ENCODE assay signal across 11 cellular contexts in the genomic region with DNA sequence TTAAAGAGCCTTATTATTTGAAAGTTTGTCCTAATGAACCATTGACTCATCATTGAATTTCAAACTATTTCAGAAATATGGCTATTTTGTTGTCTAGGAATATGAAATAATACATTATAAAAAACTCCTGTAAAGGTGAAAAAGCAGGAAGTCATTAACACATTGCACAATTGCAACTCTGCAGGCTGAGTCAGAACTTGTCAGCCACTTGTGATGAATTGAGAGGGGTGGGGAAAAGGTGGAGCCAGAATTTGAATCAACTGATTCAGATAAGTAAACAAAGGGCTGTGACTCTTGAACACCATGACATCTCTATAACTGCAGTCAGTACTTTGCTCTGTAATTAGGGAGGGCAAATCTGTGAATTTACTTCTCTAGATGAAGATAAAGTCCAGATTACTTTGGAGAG. TPM values are rescaled to one million over a fixed set of nuclear protein-coding genes. Genes with fewer than 3 reads are reported as not detected.
A peak's percentile ranks its signal among the peaks of the same experiment; 100 is the strongest.
DNase-seq lines count a peak whose midpoint lies in the region; ATAC-seq, FAIRE-seq and TF ChIP-seq lines count a peak whose summit lies in the region.
"Had no signal": no experiment of that assay in that cellular context is flagged by ENCODE, and none has a peak within 500 bp of the region (broad histone marks: within the 10 kb centered on the region; RNA-seq: fewer than 3 reads in every experiment).

No MANE protein-coding gene starts in this region.

- no peak overlapping the region for H2AFZ ChIP-seq in HepG2 (ENCODE audit: low read length)

- no peak overlapping the region for H3K4me3 ChIP-seq in SK-N-MC
- H3K4me3 ChIP-seq in HepG2 (replicated peaks in 1 of 3; ENCODE audit: insufficient read depth in 1 of 3, low read depth in 2 of 3, low read length in 3 of 3): no peak overlapping the region
- H3K4me3 ChIP-seq: thoracic aorta had no signal

- CTCF ChIA-PET in HepG2 (lab: Yijun Ruan, JAX; ENCODE audit: low intra/inter-chr PET ratio, low total read pairs): interaction anchor here (0.8 kb wide), 1 partner anchor 24 kb away, joined by 3 read pairs; no protein-coding TSS in a partner anchor

- no peak for TF ChIP-seq RAD21 in HepG2 (CRISPR knock-in tag; IDR thresholded peaks at IDR 0.05)

- in situ Hi-C loops in KBM-7 (cut with MboI; ENCODE audit: low pct_unique_long_range_greater_than_20kb, low sequenced_read_pairs): no loop called here
- in situ Hi-C loops in HepG2 (cut with HindIII; ENCODE audit: extremely low pct_ligation_motif_present, low pct_unique_long_range_greater_than_20kb): no loop called here

- no peak for TF ChIP-seq POLR2A in HepG2 (IDR thresholded peaks at IDR 0.05; ENCODE audit: insufficient read depth in 1 of 2, low read depth in 2 of 2, low read length in 2 of 2)

- no peak for TF ChIP-seq CTCF in HepG2 (CRISPR knock-in tag; IDR thresholded peaks at IDR 0.05)

- ATAC-seq in HepG2 (peak; percentile 95), GM18867 (IDR thresholded peaks at IDR 0.05; ENCODE audit: unreplicated experiment) (no peak), HG03135 (IDR thresholded peaks at IDR 0.05; ENCODE audit: unreplicated experiment) (no peak)
- ATAC-seq: natural killer cell treated with Interleukin-12 subunit alpha and Interleukin-12 subunit beta and Interleukin-15 and Interleukin-18, amount 100 ng/mL, for 72 hours had no signal

- H3K4me2 ChIP-seq in HepG2 (ENCODE audit: low read depth, low read length): peak overlapping the region; percentile 25; the same call in 1 of the 2 replicates

- no peak overlapping the region for H3K9ac ChIP-seq in SK-N-MC (ENCODE audit: insufficient read length)
- no peak overlapping the region for H3K9ac ChIP-seq in HepG2 (ENCODE audit: insufficient read depth, low read depth, low read length)

- TF ChIP-seq EP300 in HepG2 (IDR thresholded peaks at IDR 0.05; ENCODE audit: low read depth in 2 of 2, low read length in 2 of 2) (peak in 1 of 2 experiments; percentile 70; a peak in 2 of 4 replicates), HepG2 (CRISPR knock-in tag; IDR thresholded peaks at IDR 0.05; ENCODE audit: borderline replicate concordance) (peak; percentile 62; the same call in 1 of the 2 replicates)

- H3K27ac ChIP-seq in SK-N-MC (0 out of 2 replicates have a peak overlapping the region, but pooled peaks have one; percentile 29), HepG2 (ENCODE audit: extremely low read length, insufficient read depth, low read length) (no peak overlapping the region)
- H3K27ac ChIP-seq: thoracic aorta had no signal

- no peaks in the 10 kb centered on the region for H4K20me1 ChIP-seq in HepG2 (ENCODE audit: insufficient read depth, low read length)

- H3K27me3 ChIP-seq in HepG2 (ENCODE audit: control insufficient read depth in 1 of 2, insufficient read depth in 2 of 2, low read length in 2 of 2): peaks cover 0 to 8% of the 10 kb centered on the region in 2 experiments; a peak in 2 of 5 replicates

- H3K4me1 ChIP-seq in HepG2 (ENCODE audit: insufficient read depth, low read length): peaks cover 46% of the 10 kb centered on the region

- H3K36me3 ChIP-seq in SK-N-MC (ENCODE audit: insufficient read depth, low read length): no peaks in the 10 kb centered on the region
- no peaks in the 10 kb centered on the region for H3K36me3 ChIP-seq in HepG2 (replicated peaks in 1 of 2; ENCODE audit: control insufficient read depth in 1 of 2, insufficient read depth in 2 of 2, low read length in 2 of 2)
- H3K36me3 ChIP-seq: thoracic aorta had no signal

- H3K9me3 ChIP-seq in SK-N-MC (ENCODE audit: low read depth, low read length) (no peaks in the 10 kb centered on the region), HepG2 (ENCODE audit: low read length) (no peaks in the 10 kb centered on the region)
- H3K9me3 ChIP-seq: thoracic aorta had no signal

- intact Hi-C loops in HepG2 (cut with micrococcal nuclease; ENCODE audit: unreplicated experiment): no loop called here

- no peaks in the 10 kb centered on the region for H3K79me2 ChIP-seq in HepG2 (ENCODE audit: insufficient read depth, low read length)

- peak; percentile 86 for DNase-seq in DMS153 treated with DMSO at 0.1 percent for 48 hours (lab: John Stamatoyannopoulos, UW; ENCODE audit: unreplicated experiment)
- peak; percentile 74 for DNase-seq in KBM-7
- no peak for DNase-seq in SK-N-MC (ENCODE audit: low read depth, low spot score)
- DNase-seq in HepG2 (ENCODE audit: low spot score): peak; percentile 89
- DNase-seq in GM19238 (ENCODE audit: insufficient read length, low spot score): no peak
- no peak for DNase-seq in hypothalamus (lab: John Stamatoyannopoulos, UW)
- DNase-seq: NCI-H2171 treated with DMSO at 0.1 percent for 48 hours had no signal

- peak; percentile 70 for FAIRE-seq in HepG2 (lab: Jason Lieb, UNC)

- POLR2A ChIA-PET in HepG2 (lab: Yijun Ruan, JAX): no interaction called here

- no TSS peak for BruUV-seq in HepG2 (replicated peaks; lab: Mats Ljungman, UMichigan)

TF ChIP-seq in HepG2, 621 proteins besides CTCF, POLR2A, EP300 and RAD21 (continues in another document):
- TF ChIP-seq FOSL2 (CRISPR knock-in tag; IDR thresholded peaks at IDR 0.05): peak; percentile 97
- peak; percentile 99 for TF ChIP-seq MEIS2 (CRISPR knock-in tag; IDR thresholded peaks at IDR 0.05)
- TF ChIP-seq GATAD2A (CRISPR knock-in tag; IDR thresholded peaks at IDR 0.05): peak; percentile 73
- no peak for TF ChIP-seq ZC3H4 (CRISPR knock-in tag; IDR thresholded peaks at IDR 0.05; ENCODE audit: borderline replicate concordance)

RNA-seq across cellular contexts. Expression of a gene that starts 6.0 kb away (rescaled TPM):
- total RNA-seq in HepG2 (2016; rRNA removed; fragmentation: Illumina TruSeq; extraction: Trizol): not detected in 2 replicates
- total RNA-seq in HepG2 (2016; cell fraction: cytosol; rRNA removed; fragmentation: Illumina TruSeq; extraction: Trizol; ENCODE audit: low read depth): not detected in 2 replicates
- not detected in 2 replicates for total RNA-seq in HepG2 (2016; cell fraction: insoluble cytoplasmic fraction; rRNA removed; fragmentation: Illumina TruSeq; extraction: Trizol)
- not detected in 2 replicates for total RNA-seq in HepG2 (2016; cell fraction: membrane; rRNA removed; fragmentation: Illumina TruSeq; extraction: Trizol)
- not detected in 2 replicates for total RNA-seq in HepG2 (2016; cell fraction: nucleus; rRNA removed; fragmentation: Illumina TruSeq; extraction: Trizol)
- polyA plus RNA-seq in HepG2 (2011; rRNA removed): 0.07 and 0.12 TPM in 2 replicates
- not detected in 2 replicates for polyA plus RNA-seq in HepG2 (2011; cell fraction: cytosol; rRNA removed)
- polyA plus RNA-seq in HepG2 (2011; cell fraction: nucleus; rRNA removed): 0.29 TPM in 1 of 2 replicates, not detected in the other
- not detected in 2 replicates for polyA plus RNA-seq in HepG2 (2012)
- not detected in 2 replicates for polyA plus RNA-seq in HepG2 (2016; cell fraction: cytosol; fragmentation: Illumina TruSeq; extraction: Trizol; ENCODE audit: low read depth)
- polyA plus RNA-seq in HepG2 (2016; cell fraction: insoluble cytoplasmic fraction; fragmentation: Illumina TruSeq; extraction: Trizol; ENCODE audit: low read depth): not detected in 2 replicates
- polyA plus RNA-seq in HepG2 (2016; cell fraction: membrane; fragmentation: Illumina TruSeq; extraction: Trizol; ENCODE audit: low read depth): not detected in 2 replicates
- polyA plus RNA-seq in HepG2 (2016; cell fraction: nucleus; fragmentation: Illumina TruSeq; extraction: Trizol; ENCODE audit: insufficient read depth, low read depth): not detected in 2 replicates
- polyA minus RNA-seq in HepG2 (2011; rRNA and poly(A)+ RNA removed; ENCODE audit: low replicate concordance): not detected in 2 replicates
- polyA minus RNA-seq in HepG2 (2011; cell fraction: cytosol; rRNA and poly(A)+ RNA removed): not detected in 2 replicates
- polyA minus RNA-seq in HepG2 (2011; cell fraction: nucleus; rRNA and poly(A)+ RNA removed): not detected in 2 replicates
- total RNA-seq: natural killer cell treated with Interleukin-12 subunit alpha and Interleukin-12 subunit beta and Interleukin-15 and Interleukin-18, amount 100 ng/mL, for 72 hours had no signal

RNA-seq across cellular contexts. Expression of a gene that starts 56.7 kb away (rescaled TPM):
- total RNA-seq in HepG2 (2016; rRNA removed; fragmentation: Illumina TruSeq; extraction: Trizol): not detected in 2 replicates
- total RNA-seq in HepG2 (2016; cell fraction: cytosol; rRNA removed; fragmentation: Illumina TruSeq; extraction: Trizol; ENCODE audit: low read depth): not detected in 2 replicates
- total RNA-seq in HepG2 (2016; cell fraction: insoluble cytoplasmic fraction; rRNA removed; fragmentation: Illumina TruSeq; extraction: Trizol): not detected in 2 replicates
- total RNA-seq in HepG2 (2016; cell fraction: membrane; rRNA removed; fragmentation: Illumina TruSeq; extraction: Trizol): not detected in 2 replicates
- total RNA-seq in HepG2 (2016; cell fraction: nucleus; rRNA removed; fragmentation: Illumina TruSeq; extraction: Trizol): not detected in 2 replicates
- polyA plus RNA-seq in HepG2 (2011; rRNA removed): 0.05 TPM in 1 of 2 replicates, not detected in the other
- polyA plus RNA-seq in HepG2 (2011; cell fraction: cytosol; rRNA removed): not detected in 2 replicates
- not detected in 2 replicates for polyA plus RNA-seq in HepG2 (2011; cell fraction: nucleus; rRNA removed)
- polyA plus RNA-seq in HepG2 (2012): not detected in 2 replicates
- polyA plus RNA-seq in HepG2 (2016; cell fraction: cytosol; fragmentation: Illumina TruSeq; extraction: Trizol; ENCODE audit: low read depth): not detected in 2 replicates
- polyA plus RNA-seq in HepG2 (2016; cell fraction: insoluble cytoplasmic fraction; fragmentation: Illumina TruSeq; extraction: Trizol; ENCODE audit: low read depth): not detected in 2 replicates
- not detected in 2 replicates for polyA plus RNA-seq in HepG2 (2016; cell fraction: membrane; fragmentation: Illumina TruSeq; extraction: Trizol; ENCODE audit: low read depth)
- not detected in 2 replicates for polyA plus RNA-seq in HepG2 (2016; cell fraction: nucleus; fragmentation: Illumina TruSeq; extraction: Trizol; ENCODE audit: insufficient read depth, low read depth)
- not detected in 2 replicates for polyA minus RNA-seq in HepG2 (2011; rRNA and poly(A)+ RNA removed; ENCODE audit: low replicate concordance)
- polyA minus RNA-seq in HepG2 (2011; cell fraction: cytosol; rRNA and poly(A)+ RNA removed): not detected in 2 replicates
- not detected in 2 replicates for polyA minus RNA-seq in HepG2 (2011; cell fraction: nucleus; rRNA and poly(A)+ RNA removed)
- total RNA-seq: natural killer cell treated with Interleukin-12 subunit alpha and Interleukin-12 subunit beta and Interleukin-15 and Interleukin-18, amount 100 ng/mL, for 72 hours; thoracic aorta had no signal

Comparison
In these comparisons a context has a peak if more than half of its experiments do, and no peak if none do; other contexts are left out.
1. DNase-seq: peak in DMS153 treated with DMSO at 0.1 percent for 48 hours (single experiment), KBM-7 (single experiment) and HepG2 (single experiment); none in SK-N-MC (single experiment), GM19238 (single experiment) and hypothalamus (0 of 51).